8 cellular contexts compared by ENCODE assay signal in genomic region chr3:66816110-66816761, GRCh38.
DNase-seq lines count a peak whose midpoint lies in the region; ATAC-seq and TF ChIP-seq lines count a peak whose summit lies in the region.

No MANE protein-coding gene starts in this region.

- intact Hi-C loops in psoas muscle (cut with DNase I) = loop anchor here (5.0 to 10.0 kb wide), 5 partner anchors 54 to 539 kb away; partner anchors contain the start of gene LRIG1 (in 2 of the 2)

- peak; percentile 47 for ATAC-seq in activated naive CD8-positive, alpha-beta T cell treated with anti-CD3 and anti-CD28 coated beads, Interleukin-2, amount 10 ng/mL, durations not matched to agents 7 days and 5 days (ENCODE audit: low read depth)
- ATAC-seq in activated naive CD8-positive, alpha-beta T cell treated with anti-CD3 and anti-CD28 coated beads, Interleukin-2, amount 50 U/mL, for 24 hours = no peak
- ATAC-seq in HG02610 (IDR thresholded peaks at IDR 0.05; ENCODE audit: unreplicated experiment) = peak; percentile 59
- peak; percentile 84 to 95 (median 89) for ATAC-seq in psoas muscle

- H3K27me3 ChIP-seq in psoas muscle (ENCODE audit: insufficient read depth in 3 of 3, low read length in 2 of 3) = no peaks in the 10 kb centered on the region

- no peak for DNase-seq in activated naive CD8-positive, alpha-beta T cell treated with anti-CD3 and anti-CD28 coated beads, Interleukin-2, amount 10 ng/mL, durations not matched to agents 7 days and 5 days
- DNase-seq in activated naive CD8-positive, alpha-beta T cell treated with anti-CD3 and anti-CD28 coated beads, Interleukin-2, amount 50 U/mL, for 24 hours = no peak
- DNase-seq in NCI-H2171 (lab: John Stamatoyannopoulos, UW) = peak; percentile 43
- DNase-seq in glutamatergic neuron = no peak
- no peak for DNase-seq in psoas muscle
- no peak for DNase-seq in activated effector memory CD4-positive, alpha-beta T cell treated with anti-CD3 and anti-CD28 coated beads, Interleukin-2, amount 50 U/mL, for 16 hours

- H3K4me1 Mint-ChIP-seq in activated naive CD8-positive, alpha-beta T cell treated with anti-CD3 and anti-CD28 coated beads, Interleukin-2, amount 10 ng/mL, durations not matched to agents 7 days and 5 days = no peaks in the 10 kb centered on the region
- H3K4me1 Mint-ChIP-seq in activated naive CD8-positive, alpha-beta T cell treated with anti-CD3 and anti-CD28 coated beads, Interleukin-2, amount 50 U/mL, for 24 hours = no peaks in the 10 kb centered on the region
- H3K4me1 Mint-ChIP-seq in glutamatergic neuron (ENCODE audit: low read depth, unreplicated experiment) = no peaks in the 10 kb centered on the region

- no peak overlapping the region for H3K4me3 Mint-ChIP-seq in activated naive CD8-positive, alpha-beta T cell treated with anti-CD3 and anti-CD28 coated beads, Interleukin-2, amount 10 ng/mL, durations not matched to agents 7 days and 5 days
- H3K4me3 Mint-ChIP-seq in activated naive CD8-positive, alpha-beta T cell treated with anti-CD3 and anti-CD28 coated beads, Interleukin-2, amount 50 U/mL, for 24 hours = no peak overlapping the region
- H3K4me3 Mint-ChIP-seq in glutamatergic neuron (ENCODE audit: unreplicated experiment) = no peak overlapping the region

- no peaks in the 10 kb centered on the region for H3K36me3 ChIP-seq in psoas muscle (ENCODE audit: insufficient read depth in 1 of 2, low read depth in 1 of 2)

- H3K9me3 ChIP-seq in psoas muscle = no peaks in the 10 kb centered on the region

- H3K27ac Mint-ChIP-seq in activated naive CD8-positive, alpha-beta T cell treated with anti-CD3 and anti-CD28 coated beads, Interleukin-2, amount 10 ng/mL, durations not matched to agents 7 days and 5 days = no peak overlapping the region
- no peak overlapping the region for H3K27ac Mint-ChIP-seq in activated naive CD8-positive, alpha-beta T cell treated with anti-CD3 and anti-CD28 coated beads, Interleukin-2, amount 50 U/mL, for 24 hours
- H3K27ac Mint-ChIP-seq in glutamatergic neuron (ENCODE audit: unreplicated experiment) = no peak overlapping the region

- TF ChIP-seq CTCF in VCaP (conservative IDR thresholded peaks at IDR 0.05) = peak; percentile 83
- peak; percentile 69 for TF ChIP-seq CTCF in glutamatergic neuron (IDR thresholded peaks at IDR 0.05; ENCODE audit: partially characterized antibody, unreplicated experiment)
- TF ChIP-seq CTCF in psoas muscle (IDR thresholded peaks at IDR 0.05) = peak; percentile 72

- H3K4me3 ChIP-seq in psoas muscle = no peak overlapping the region

- H3K27ac ChIP-seq in VCaP (no peak overlapping the region), psoas muscle (no peak overlapping the region)

- no peaks in the 10 kb centered on the region for H3K4me1 ChIP-seq in psoas muscle

- peaks cover 12% of the 10 kb centered on the region for H3K27me3 Mint-ChIP-seq in activated naive CD8-positive, alpha-beta T cell treated with anti-CD3 and anti-CD28 coated beads, Interleukin-2, amount 10 ng/mL, durations not matched to agents 7 days and 5 days
- H3K27me3 Mint-ChIP-seq in activated naive CD8-positive, alpha-beta T cell treated with anti-CD3 and anti-CD28 coated beads, Interleukin-2, amount 50 U/mL, for 24 hours = peaks cover 3% of the 10 kb centered on the region
- H3K27me3 Mint-ChIP-seq in glutamatergic neuron (ENCODE audit: unreplicated experiment) = no peaks in the 10 kb centered on the region

- POLR2A ChIA-PET in activated naive CD8-positive, alpha-beta T cell treated with anti-CD3 and anti-CD28 coated beads, Interleukin-2, amount 10 ng/mL, durations not matched to agents 7 days and 5 days (lab: Charles Lee) = no interaction called here

- no peaks in the 10 kb centered on the region for H3K9me3 Mint-ChIP-seq in activated naive CD8-positive, alpha-beta T cell treated with anti-CD3 and anti-CD28 coated beads, Interleukin-2, amount 10 ng/mL, durations not matched to agents 7 days and 5 days
- H3K9me3 Mint-ChIP-seq in activated naive CD8-positive, alpha-beta T cell treated with anti-CD3 and anti-CD28 coated beads, Interleukin-2, amount 50 U/mL, for 24 hours = no peaks in the 10 kb centered on the region
- no peaks in the 10 kb centered on the region for H3K9me3 Mint-ChIP-seq in glutamatergic neuron (ENCODE audit: unreplicated experiment)

- no peaks in the 10 kb centered on the region for H3K36me3 Mint-ChIP-seq in activated naive CD8-positive, alpha-beta T cell treated with anti-CD3 and anti-CD28 coated beads, Interleukin-2, amount 10 ng/mL, durations not matched to agents 7 days and 5 days
- H3K36me3 Mint-ChIP-seq in activated naive CD8-positive, alpha-beta T cell treated with anti-CD3 and anti-CD28 coated beads, Interleukin-2, amount 50 U/mL, for 24 hours (ENCODE audit: low read depth) = no peaks in the 10 kb centered on the region
- H3K36me3 Mint-ChIP-seq in glutamatergic neuron (ENCODE audit: unreplicated experiment) = no peaks in the 10 kb centered on the region

- 12 to 20% (median 18%) methylated on average over 4 of the region's 4 CpGs for WGBS in psoas muscle, 3 donors
